8 cellular contexts compared by ENCODE assay signal in the genomic region with DNA sequence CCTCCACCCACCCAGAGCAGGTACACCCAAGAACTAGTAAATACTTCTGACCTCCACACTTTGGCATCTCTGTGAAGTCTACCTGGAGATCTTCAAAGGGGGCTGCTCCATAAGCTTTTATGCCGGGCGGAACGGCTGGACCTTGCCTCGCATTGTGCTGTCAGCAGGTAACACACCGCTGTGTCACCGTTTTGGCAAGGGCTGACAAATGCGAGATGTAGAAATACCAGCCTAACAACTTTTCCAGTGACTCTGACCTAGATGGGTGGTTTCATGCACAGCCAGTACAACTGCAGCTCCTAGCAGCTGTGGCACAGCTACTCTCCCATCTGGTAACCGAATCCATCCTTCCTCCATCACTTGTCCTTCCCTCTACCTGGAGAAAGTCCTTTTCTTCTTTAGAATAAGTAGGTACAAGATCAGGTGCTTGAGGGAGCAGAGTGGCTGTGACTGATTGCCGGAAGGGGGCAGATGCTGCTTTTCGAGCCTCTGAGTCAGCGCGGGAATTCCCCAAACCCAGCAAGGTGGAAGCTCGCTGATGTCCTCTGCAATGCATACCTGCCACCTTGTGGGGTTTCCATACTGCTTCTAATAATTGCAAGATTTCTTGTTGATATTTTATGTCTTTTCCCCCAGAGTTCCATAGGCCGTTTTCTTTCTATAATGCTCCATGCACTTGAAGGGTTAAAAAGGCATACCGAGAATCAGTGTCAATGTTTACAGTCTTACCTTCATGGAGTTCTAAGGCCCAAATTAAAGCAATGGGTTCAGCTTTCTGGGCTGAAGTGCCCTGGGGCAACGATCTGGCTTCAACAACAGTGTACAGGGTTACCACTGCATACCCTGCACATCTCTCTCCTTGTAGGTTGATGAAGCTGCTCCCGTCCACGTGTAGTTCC.
DNase-seq lines count a peak whose midpoint lies in the region; ATAC-seq and TF ChIP-seq lines count a peak whose summit lies in the region.
"Not testable (repeated sequence)": the region's sequence is repeated elsewhere in the genome, so short reads cannot be mapped to it uniquely, and the experiment has no call there.

No MANE protein-coding gene starts in this region.

- H3K4me3 Mint-ChIP-seq in activated naive CD8-positive, alpha-beta T cell treated with anti-CD3 and anti-CD28 coated beads, Interleukin-2, amount 50 U/mL, for 24 hours: not testable (repeated sequence)

- peak; percentile 54 for TF ChIP-seq CTCF in DOHH2 (IDR thresholded peaks at IDR 0.05; ENCODE audit: low read depth, low read length, poor library complexity, severe bottlenecking)

- H3K9me3 Mint-ChIP-seq in activated naive CD8-positive, alpha-beta T cell treated with anti-CD3 and anti-CD28 coated beads, Interleukin-2, amount 50 U/mL, for 24 hours: not testable (repeated sequence)

- H3K4me2 ChIP-seq in DOHH2 (ENCODE audit: low read length): peak overlapping the region; percentile 31; the same call in 1 of the 2 replicates

- H3F3A ChIP-seq in DOHH2 (ENCODE audit: control insufficient read depth, insufficient read depth): peaks cover 14% of the 10 kb centered on the region

- DNase-seq in NAMALWA (ENCODE audit: low spot score) (peak; percentile 68), SW480 (ENCODE audit: low spot score) (peak; percentile 69), left kidney (ENCODE audit: low read depth, low spot score) (peak; percentile 69)
- DNase-seq in activated CD8-positive, alpha-beta memory T cell treated with anti-CD3 and anti-CD28 coated beads for 24 hours: peak; percentile 71
- peak; percentile 53 for DNase-seq in activated naive CD8-positive, alpha-beta T cell treated with anti-CD3 and anti-CD28 coated beads, Interleukin-2, amount 50 U/mL, for 24 hours
- peak; percentile 36 to 42 for DNase-seq in stimulated activated CD4-positive, alpha-beta T cell treated with anti-CD3 and anti-CD28 coated beads, Interleukin-1b, Interleukin-23, amount 100 ng/mL, for 1 hour (ENCODE audit: low read depth in 2 of 2)
- DNase-seq in stimulated activated naive CD8-positive, alpha-beta T cell treated with anti-CD3 and anti-CD28 coated beads, Interleukin-15, Interleukin-2, amounts not matched to agents 100 U/mL and 50 U/mL, for 24 hours: peak; percentile 62

- not testable (repeated sequence) for H3K79me2 ChIP-seq in DOHH2 (ENCODE audit: control insufficient read depth, low read length)

- H3K36me3 Mint-ChIP-seq in activated naive CD8-positive, alpha-beta T cell treated with anti-CD3 and anti-CD28 coated beads, Interleukin-2, amount 50 U/mL, for 24 hours (ENCODE audit: low read depth): not testable (repeated sequence)

- peaks cover 43% of the 10 kb centered on the region for H3K4me1 Mint-ChIP-seq in activated naive CD8-positive, alpha-beta T cell treated with anti-CD3 and anti-CD28 coated beads, Interleukin-2, amount 50 U/mL, for 24 hours

- not testable (repeated sequence) for ATAC-seq in activated naive CD8-positive, alpha-beta T cell treated with anti-CD3 and anti-CD28 coated beads, Interleukin-2, amount 50 U/mL, for 24 hours; stimulated activated naive CD8-positive, alpha-beta T cell treated with anti-CD3 and anti-CD28 coated beads, Interleukin-15, Interleukin-2, amounts not matched to agents 100 U/mL and 50 U/mL, for 24 hours

- H3K9me2 ChIP-seq in DOHH2 (replicated peaks; ENCODE audit: control insufficient read depth, low read length): not testable (repeated sequence)

- H3K9me3 ChIP-seq in DOHH2 (ENCODE audit: control insufficient read depth, insufficient read depth, low read length): not testable (repeated sequence)

- not testable (repeated sequence) for H3K27me3 Mint-ChIP-seq in activated naive CD8-positive, alpha-beta T cell treated with anti-CD3 and anti-CD28 coated beads, Interleukin-2, amount 50 U/mL, for 24 hours

- H3K36me3 ChIP-seq in DOHH2 (ENCODE audit: control insufficient read depth, low read length): not testable (repeated sequence)

- H4K20me1 ChIP-seq in DOHH2 (ENCODE audit: control insufficient read depth, insufficient read depth, low read depth, low read length): not testable (repeated sequence)

- not testable (repeated sequence) for H3K27me3 ChIP-seq in DOHH2 (ENCODE audit: control insufficient read depth, low read length)

- not testable (repeated sequence) for H3K4me3 ChIP-seq in DOHH2 (ENCODE audit: low read length)

- H3K27ac Mint-ChIP-seq in activated naive CD8-positive, alpha-beta T cell treated with anti-CD3 and anti-CD28 coated beads, Interleukin-2, amount 50 U/mL, for 24 hours: not testable (repeated sequence)

- peaks cover 52% of the 10 kb centered on the region for H3K4me1 ChIP-seq in DOHH2 (ENCODE audit: control insufficient read depth, low read length)

- H3K27ac ChIP-seq in DOHH2 (ENCODE audit: low read depth, low read length): not testable (repeated sequence)
